ENCODE assay signal across 8 cellular contexts in the genomic region with DNA sequence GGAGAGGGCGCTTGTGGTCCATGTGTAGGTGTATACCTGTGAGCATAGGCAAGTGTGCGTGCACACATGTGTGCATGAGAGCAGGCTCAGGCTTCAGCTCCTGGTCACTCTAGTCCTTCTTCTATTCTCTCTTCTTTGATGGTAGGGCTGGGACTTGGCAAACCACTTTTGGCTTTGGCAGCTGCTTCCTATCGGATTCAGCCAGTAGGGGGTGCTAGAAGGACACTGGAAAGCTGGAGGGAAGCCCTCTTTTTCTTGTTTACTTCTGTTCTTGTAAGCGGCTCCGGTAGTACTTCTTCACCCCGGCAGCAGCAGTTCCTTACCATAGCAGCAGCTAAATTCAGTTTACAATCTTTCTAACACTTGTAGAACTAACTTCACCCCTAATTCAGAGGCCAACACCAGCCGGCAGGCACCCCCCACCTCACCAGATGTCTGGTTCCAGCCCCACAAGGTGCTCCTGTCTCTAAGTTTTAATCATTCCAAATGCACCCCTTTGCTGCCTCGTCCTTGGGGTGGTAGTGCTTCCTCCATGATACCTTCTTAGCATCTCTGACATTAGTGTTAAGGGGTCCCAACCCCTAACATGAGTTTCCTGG. TPM values are rescaled to one million over a fixed set of nuclear protein-coding genes. Genes with fewer than 3 reads are reported as not detected.
DNase-seq lines count a peak whose midpoint lies in the region; TF ChIP-seq lines count a peak whose summit lies in the region.

No MANE protein-coding gene starts in this region.

- H3K79me2 ChIP-seq in Loucy (ENCODE audit: insufficient read depth, low read length): no peaks in the 10 kb centered on the region

- H3K4me1 ChIP-seq in Loucy (ENCODE audit: insufficient read depth, low read length, poor library complexity, severe bottlenecking) (peaks cover 9% of the 10 kb centered on the region), liver (ENCODE audit: control insufficient read depth in 4 of 4, insufficient read depth in 4 of 4, low read length in 3 of 4) (peaks cover 0 to 3% (median 0%) of the 10 kb centered on the region in 4 donors)

- H3K9me3 ChIP-seq in Loucy (ENCODE audit: insufficient read depth, low read depth, low read length): no peaks in the 10 kb centered on the region
- H3K9me3 ChIP-seq in liver (ENCODE audit: control insufficient read depth in 4 of 4, low read length in 3 of 4): peaks cover 0 to 3% (median 0%) of the 10 kb centered on the region in 4 donors

- no peak overlapping the region for H3K4me2 ChIP-seq in Loucy (ENCODE audit: low read depth, low read length, poor library complexity, severe bottlenecking)

- H3F3A ChIP-seq in Loucy (ENCODE audit: low read depth): no peaks in the 10 kb centered on the region

- peak; percentile 60 to 73 for TF ChIP-seq RAD21 in liver (IDR thresholded peaks at IDR 0.05)

- peak overlapping the region; percentile 13; the same call in 1 of the 2 replicates for H2AFZ ChIP-seq in Loucy (ENCODE audit: low read length)

- H3K4me3 ChIP-seq in Loucy (ENCODE audit: low read length, poor library complexity, severe bottlenecking) (no peak overlapping the region), astrocyte of the spinal cord (ENCODE audit: low read depth, low read length) (no peak overlapping the region), liver (ENCODE audit: low read depth in 1 of 3, low read length in 3 of 3) (no peak overlapping the region)

- TF ChIP-seq CTCF in Loucy (conservative IDR thresholded peaks at IDR 0.05; ENCODE audit: low read length): peak; percentile 94
- peak; percentile 77 for TF ChIP-seq CTCF in astrocyte of the spinal cord (IDR thresholded peaks at IDR 0.05; ENCODE audit: low read depth, low read length)
- peak; percentile 39 for TF ChIP-seq CTCF in liver (IDR thresholded peaks at IDR 0.05; ENCODE audit: low read depth, low read length, missing input control)

- no peaks in the 10 kb centered on the region for H3K9me2 ChIP-seq in Loucy (replicated peaks; ENCODE audit: low read depth, low read length)

- H3K9ac ChIP-seq in Loucy (ENCODE audit: low read depth, low read length, poor library complexity, severe bottlenecking): no peak overlapping the region
- H3K9ac ChIP-seq in liver (ENCODE audit: low read depth in 1 of 2, low read length in 2 of 2): no peak overlapping the region

- 54% methylated on average over 8 of the region's 8 CpGs for WGBS in liver

- in situ Hi-C loops in astrocyte of the spinal cord (cut with HindIII; ENCODE audit: low sequenced_read_pairs): no loop called here

- no peaks in the 10 kb centered on the region for H3K36me3 ChIP-seq in Loucy (ENCODE audit: insufficient read depth, low read length)
- no peaks in the 10 kb centered on the region for H3K36me3 ChIP-seq in liver (ENCODE audit: control insufficient read depth in 4 of 4, insufficient read depth in 3 of 4, low read depth in 1 of 4, low read length in 3 of 4)

- peak; percentile 50 for DNase-seq in Daoy (ENCODE audit: low read depth)
- DNase-seq in T-helper 1 cell: peak in 3 of 5 donors; percentile 14 to 59 (median 38)
- peak; percentile 66 for DNase-seq in astrocyte of the spinal cord (ENCODE audit: low read depth, low spot score)
- DNase-seq in stimulated activated naive CD4-positive, alpha-beta T cell treated with Interleukin-2 at 50 U/mL for 16 hours (lab: John Stamatoyannopoulos, UW): peak; percentile 39
- DNase-seq in cerebellar nuclear complex (lab: John Stamatoyannopoulos, UW): no peak
- DNase-seq in NCI-H187 (lab: John Stamatoyannopoulos, UW): no peak

- no peak overlapping the region for H3K27ac ChIP-seq in liver (ENCODE audit: low read depth in 1 of 2, low read length in 2 of 2)

- no peaks in the 10 kb centered on the region for H4K20me1 ChIP-seq in Loucy (ENCODE audit: insufficient read depth, low read length, poor library complexity, severe bottlenecking)

- H3K27me3 ChIP-seq in Loucy (ENCODE audit: insufficient read depth, low read length, poor library complexity, severe bottlenecking): no peaks in the 10 kb centered on the region
- no peaks in the 10 kb centered on the region for H3K27me3 ChIP-seq in liver (ENCODE audit: control insufficient read depth in 4 of 4, insufficient read depth in 4 of 4, low read length in 3 of 4)

TF ChIP-seq in liver, 16 proteins besides CTCF, POLR2A, EP300 and RAD21:
- TF ChIP-seq NR2F2 (IDR thresholded peaks at IDR 0.05) (no peak), GABPA (IDR thresholded peaks at IDR 0.05 in 1 of 2, conservative IDR thresholded peaks at IDR 0.05 in 1 of 2) (no peak), EGR1 (IDR thresholded peaks at IDR 0.05; ENCODE audit: low read depth in 2 of 2) (no peak)

RNA-seq across cellular contexts. Expression of a gene that starts 25.1 kb away (rescaled TPM):
- total RNA-seq in Daoy (2014; rRNA removed; shearing (Covaris generic)): 77.8 and 85.5 TPM in 2 replicates
- 1 to 10 TPM; 6.6 to 9.8 TPM for total RNA-seq in liver
- polyA plus RNA-seq in liver: 10 to 100 TPM; 22.1 to 44.3 TPM

RNA-seq across cellular contexts. Expression of a gene that starts 43.2 kb away (rescaled TPM):
- total RNA-seq in Daoy (2014; rRNA removed; shearing (Covaris generic)): 22.7 and 25.7 TPM in 2 replicates
- total RNA-seq in liver: 1 to 10 TPM; 1.8 to 3.4 TPM
- polyA plus RNA-seq in liver: 1 to 10 TPM; 1.4 to 1.7 TPM

Comparison
In these comparisons a context has a peak if more than half of its experiments do, and no peak if none do; other contexts are left out.
1. DNase-seq: peak in Daoy (single experiment), T-helper 1 cell (3 of 5), astrocyte of the spinal cord (single experiment) and stimulated activated naive CD4-positive, alpha-beta T cell treated with Interleukin-2 at 50 U/mL for 16 hours (single experiment); none in cerebellar nuclear complex (0 of 2) and NCI-H187 (0 of 2).
2. CTCF ChIP-seq: peak in every context shown above with its lines; median percentile 94 in Loucy; 77 in astrocyte of the spinal cord; 39 in liver.